8 cellular contexts compared by ENCODE assay signal in genomic region chr20:49216991-49217578, GRCh38. TPM values are rescaled to one million over a fixed set of nuclear protein-coding genes. Genes with fewer than 3 reads are reported as not detected.
DNase-seq lines count a peak whose midpoint lies in the region; ATAC-seq and TF ChIP-seq lines count a peak whose summit lies in the region.

No MANE protein-coding gene starts in this region.

- no TSS peak for BruUV-seq in HCT116 (replicated peaks; lab: Mats Ljungman, UMichigan)

- H3K36me3 ChIP-seq in HCT116 (ENCODE audit: control insufficient read depth in 1 of 2, insufficient read depth in 2 of 2, low read length in 2 of 2) (peaks cover 6 to 8% of the 10 kb centered on the region in 2 experiments; a peak in 3 of 4 replicates), breast epithelium (no peaks in the 10 kb centered on the region)

- H3K9ac ChIP-seq in HCT116 (ENCODE audit: low read length), result no peak overlapping the region

- H3K4me3 ChIP-seq in HCT116 (replicated peaks in 1 of 2; ENCODE audit: low read depth in 1 of 2, low read length in 2 of 2) (peak overlapping the region in 1 of 2 experiments; percentile 13; a peak in 1 of 4 replicates), WI38 (ENCODE audit: low read depth, low read length) (0 out of 2 replicates have a peak overlapping the region, but pooled peaks have one; percentile 23), breast epithelium (peak overlapping the region in 1 of 3 donors; percentile 20)

- intact Hi-C loops in HCT116 (cut with micrococcal nuclease) (loop anchor here (1.0 to 5.0 kb wide), 3 partner anchors 84 to 580 kb away; no protein-coding TSS in a partner anchor), breast epithelium (cut with DNase I; ENCODE audit: low total_unique reads) (no loop called here)

- TF ChIP-seq CTCF in HCT116 (IDR thresholded peaks at IDR 0.05 in 2 of 3, conservative IDR thresholded peaks at IDR 0.05 in 1 of 3; ENCODE audit: borderline replicate concordance in 1 of 3, insufficient read depth in 1 of 3, low read depth in 2 of 3, low read length in 2 of 3) (peak; percentile 79 to 93 (median 85)), WI38 (IDR thresholded peaks at IDR 0.05; ENCODE audit: low read depth, low read length) (peak; percentile 79), breast epithelium (IDR thresholded peaks at IDR 0.05) (peak; percentile 85 to 88 (median 86))

- H3K27ac ChIP-seq in HCT116 (ENCODE audit: low read depth, low read length) (no peak overlapping the region), breast epithelium (no peak overlapping the region)

- DNase-seq in Ammon's horn (ENCODE audit: low spot score) (peak; percentile 96), HCT116 (ENCODE audit: low read depth, low spot score) (peak; percentile 89), NCI-H345 treated with DMSO at 0.1 percent for 48 hours (lab: John Stamatoyannopoulos, UW; ENCODE audit: unreplicated experiment) (peak; percentile 55), breast epithelium (ENCODE audit: low spot score in 2 of 2) (peak; percentile 88 to 96), inferior parietal cortex (ENCODE audit: extremely low spot score) (peak; percentile 97)
- DNase-seq in stimulated activated CD4-positive, alpha-beta T cell treated with anti-CD3 and anti-CD28 coated beads, Interleukin-12 subunit alpha, Interleukin-12 subunit beta, amount 100 ng/mL, for 48 hours (ENCODE audit: low read depth in 2 of 3, low spot score in 1 of 3), result peak; percentile 91 to 99 (median 95)

- H2AFZ ChIP-seq in HCT116 (ENCODE audit: low read depth, low read length, poor library complexity, severe bottlenecking), result peak overlapping the region; percentile 77

- CTCF ChIA-PET in HCT116 (lab: Charles Lee), result interaction anchor here (0.6 to 2.8 kb wide), 21 partner anchors 10 to 559 kb away, joined by 3 to 57 read pairs (median 4); no protein-coding TSS in a partner anchor

- H3K4me2 ChIP-seq in HCT116 (ENCODE audit: low read length), result peak overlapping the region; percentile 62

- no peaks in the 10 kb centered on the region for H3K27me3 ChIP-seq in HCT116 (ENCODE audit: insufficient read depth, low read length)
- H3K27me3 ChIP-seq in breast epithelium, result no peaks in the 10 kb centered on the region

- H3K4me1 ChIP-seq in HCT116 (ENCODE audit: control insufficient read depth in 1 of 2, insufficient read depth in 2 of 2, low read length in 2 of 2) (peaks cover 18 to 23% of the 10 kb centered on the region in 2 experiments), breast epithelium (peaks cover 3 to 7% of the 10 kb centered on the region in 2 donors)

- ATAC-seq in HCT116 (peak; percentile 78), HG02571 (IDR thresholded peaks at IDR 0.05; ENCODE audit: unreplicated experiment) (no peak)

- no peak for TF ChIP-seq POLR2A in HCT116 (IDR thresholded peaks at IDR 0.05; ENCODE audit: borderline replicate concordance, extremely low read depth, insufficient read depth, insufficient read length)
- TF ChIP-seq POLR2A in breast epithelium (IDR thresholded peaks at IDR 0.05), result no peak

- RAD21 ChIA-PET in HCT116 (lab: Charles Lee; ENCODE audit: low non-redundant PET in 1 of 2, low total read pairs in 2 of 2, uncharacterized antibody in 2 of 2, unreplicated experiment in 2 of 2), result interaction anchor here in 1 of 2 experiments (1.5 kb wide), 1 partner anchor 84 kb away, joined by 7 read pairs; no protein-coding TSS in a partner anchor

- POLR2A ChIA-PET in HCT116 (lab: Charles Lee), result no interaction called here

- H4K20me1 ChIP-seq in HCT116 (ENCODE audit: insufficient read depth), result no peaks in the 10 kb centered on the region

- H3K79me2 ChIP-seq in HCT116 (ENCODE audit: insufficient read depth, low read length), result peaks cover 28% of the 10 kb centered on the region

- H3K9me2 ChIP-seq in HCT116 (ENCODE audit: insufficient read depth), result no peaks in the 10 kb centered on the region

- H3K9me3 ChIP-seq in HCT116 (ENCODE audit: control insufficient read depth in 1 of 2, insufficient read depth in 1 of 2, low read depth in 1 of 2, low read length in 2 of 2) (no peaks in the 10 kb centered on the region), breast epithelium (no peaks in the 10 kb centered on the region)

- peak; percentile 78 for TF ChIP-seq RAD21 in HCT116 (IDR thresholded peaks at IDR 0.05; ENCODE audit: low read depth)

TF ChIP-seq in HCT116, 20 proteins besides CTCF, POLR2A, EP300 and RAD21:
- TF ChIP-seq SRF (IDR thresholded peaks at IDR 0.05; ENCODE audit: low read depth) (no peak), JUND (IDR thresholded peaks at IDR 0.05) (no peak), CEBPB (IDR thresholded peaks at IDR 0.05; ENCODE audit: low read depth) (no peak), CBX3 (IDR thresholded peaks at IDR 0.05; ENCODE audit: low read depth) (peak; percentile 64; the same call in 1 of the 2 replicates), YY1 (IDR thresholded peaks at IDR 0.05; ENCODE audit: extremely low read depth, insufficient replicate concordance, low read depth, low read length) (peak; percentile 73), ATF3 (IDR thresholded peaks at IDR 0.05) (no peak)
- TF ChIP-seq, protein P1, sequence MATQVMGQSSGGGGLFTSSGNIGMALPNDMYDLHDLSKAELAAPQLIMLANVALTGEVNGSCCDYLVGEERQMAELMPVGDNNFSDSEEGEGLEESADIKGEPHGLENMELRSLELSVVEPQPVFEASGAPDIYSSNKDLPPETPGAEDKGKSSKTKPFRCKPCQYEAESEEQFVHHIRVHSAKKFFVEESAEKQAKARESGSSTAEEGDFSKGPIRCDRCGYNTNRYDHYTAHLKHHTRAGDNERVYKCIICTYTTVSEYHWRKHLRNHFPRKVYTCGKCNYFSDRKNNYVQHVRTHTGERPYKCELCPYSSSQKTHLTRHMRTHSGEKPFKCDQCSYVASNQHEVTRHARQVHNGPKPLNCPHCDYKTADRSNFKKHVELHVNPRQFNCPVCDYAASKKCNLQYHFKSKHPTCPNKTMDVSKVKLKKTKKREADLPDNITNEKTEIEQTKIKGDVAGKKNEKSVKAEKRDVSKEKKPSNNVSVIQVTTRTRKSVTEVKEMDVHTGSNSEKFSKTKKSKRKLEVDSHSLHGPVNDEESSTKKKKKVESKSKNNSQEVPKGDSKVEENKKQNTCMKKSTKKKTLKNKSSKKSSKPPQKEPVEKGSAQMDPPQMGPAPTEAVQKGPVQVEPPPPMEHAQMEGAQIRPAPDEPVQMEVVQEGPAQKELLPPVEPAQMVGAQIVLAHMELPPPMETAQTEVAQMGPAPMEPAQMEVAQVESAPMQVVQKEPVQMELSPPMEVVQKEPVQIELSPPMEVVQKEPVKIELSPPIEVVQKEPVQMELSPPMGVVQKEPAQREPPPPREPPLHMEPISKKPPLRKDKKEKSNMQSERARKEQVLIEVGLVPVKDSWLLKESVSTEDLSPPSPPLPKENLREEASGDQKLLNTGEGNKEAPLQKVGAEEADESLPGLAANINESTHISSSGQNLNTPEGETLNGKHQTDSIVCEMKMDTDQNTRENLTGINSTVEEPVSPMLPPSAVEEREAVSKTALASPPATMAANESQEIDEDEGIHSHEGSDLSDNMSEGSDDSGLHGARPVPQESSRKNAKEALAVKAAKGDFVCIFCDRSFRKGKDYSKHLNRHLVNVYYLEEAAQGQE (IDR thresholded peaks at IDR 0.05; ENCODE audit: low read depth), result no peak

RNA-seq across cellular contexts. Expression of gene DDX27, which starts 2.1 kb away (rescaled TPM):
- 32.1 TPM for total RNA-seq in HCT116 (2021; ENCODE audit: unreplicated experiment)
- 28.0 and 31.7 TPM in 2 replicates for polyA plus RNA-seq in HCT116 (2012)
- 10 to 100 TPM; 28.5 to 35.1 (median 34.8) TPM for total RNA-seq in breast epithelium

RNA-seq across cellular contexts. Expression of gene STAU1, which starts 29.0 kb away (rescaled TPM):
- total RNA-seq in HCT116 (2021; ENCODE audit: unreplicated experiment), result 90.3 TPM
- 43.4 and 55.9 TPM in 2 replicates for polyA plus RNA-seq in HCT116 (2012)
- 10 to 100 TPM; 79.8 to 85.2 (median 79.9) TPM for total RNA-seq in breast epithelium
